9 cellular contexts compared by ENCODE assay signal in genomic region chr7:43586251-43586900, GRCh38. TPM values are rescaled to one million over a fixed set of nuclear protein-coding genes. Genes with fewer than 3 reads are reported as not detected.
A peak's percentile ranks its signal among the peaks of the same experiment; 100 is the strongest.
DNase-seq lines count a peak whose midpoint lies in the region; TF ChIP-seq lines count a peak whose summit lies in the region.
"Had no signal": no experiment of that assay in that cellular context is flagged by ENCODE, and none has a peak within 500 bp of the region (broad histone marks: within the 10 kb centered on the region; RNA-seq: fewer than 3 reads in every experiment).

No MANE protein-coding gene starts in this region.

- peaks cover 24% of the 10 kb centered on the region for H3K36me3 Mint-ChIP-seq in activated T-helper 1 cell treated with anti-CD3 and anti-CD28 coated beads, Interleukin-12 subunit alpha, Interleukin-12 subunit beta, Interleukin-2, Interleukin-4 antibody, amounts not matched to agents 30 ng/mL and 10 ng/mL and 1 ng/mL, durations not matched to agents 14 hours and 24 hours and 36 hours (ENCODE audit: low read depth)

- H3K36me3 ChIP-seq in BJ (ENCODE audit: control insufficient read depth, insufficient read depth, low read length) (no peaks in the 10 kb centered on the region), HEK293 (ENCODE audit: control insufficient read depth in 2 of 2, insufficient read depth in 1 of 2, low read length in 2 of 2) (no peaks in the 10 kb centered on the region)
- H3K36me3 ChIP-seq: tibial nerve had no signal

- DNase-seq in BJ (ENCODE audit: low read depth) (peak; percentile 32), kidney tubule cell (ENCODE audit: low spot score) (peak; percentile 85), NCI-H1105 treated with DMSO at 0.1 percent for 48 hours (lab: John Stamatoyannopoulos, UW) (no peak), AG08395 (ENCODE audit: low spot score) (no peak), KG1 (lab: John Stamatoyannopoulos, UW) (no peak)
- no peak for DNase-seq in activated T-helper 1 cell treated with anti-CD3 and anti-CD28 coated beads, Interleukin-12 subunit alpha, Interleukin-12 subunit beta, Interleukin-2, Interleukin-4 antibody, amounts not matched to agents 30 ng/mL and 10 ng/mL and 1 ng/mL, durations not matched to agents 14 hours and 24 hours and 36 hours (ENCODE audit: low spot score)
- no peak for DNase-seq in stimulated activated CD4-positive, alpha-beta T cell treated with anti-CD3 and anti-CD28 coated beads, Interleukin-4, amount 100 ng/mL, for 1 hour

- peak overlapping the region; percentile 96 for H3K4me3 Mint-ChIP-seq in activated T-helper 1 cell treated with anti-CD3 and anti-CD28 coated beads, Interleukin-12 subunit alpha, Interleukin-12 subunit beta, Interleukin-2, Interleukin-4 antibody, amounts not matched to agents 30 ng/mL and 10 ng/mL and 1 ng/mL, durations not matched to agents 14 hours and 24 hours and 36 hours

- no peak overlapping the region for H3K27ac ChIP-seq in HEK293 (ENCODE audit: extremely low read depth, low read depth, low read length)

- no peaks in the 10 kb centered on the region for H3K9me3 Mint-ChIP-seq in activated T-helper 1 cell treated with anti-CD3 and anti-CD28 coated beads, Interleukin-12 subunit alpha, Interleukin-12 subunit beta, Interleukin-2, Interleukin-4 antibody, amounts not matched to agents 30 ng/mL and 10 ng/mL and 1 ng/mL, durations not matched to agents 14 hours and 24 hours and 36 hours

- peaks cover 12% of the 10 kb centered on the region for H3K27me3 Mint-ChIP-seq in activated T-helper 1 cell treated with anti-CD3 and anti-CD28 coated beads, Interleukin-12 subunit alpha, Interleukin-12 subunit beta, Interleukin-2, Interleukin-4 antibody, amounts not matched to agents 30 ng/mL and 10 ng/mL and 1 ng/mL, durations not matched to agents 14 hours and 24 hours and 36 hours (ENCODE audit: insufficient read depth)

- H3K4me3 ChIP-seq in BJ (ENCODE audit: low read depth, low read length), result no peak overlapping the region
- no peak overlapping the region for H3K4me3 ChIP-seq in HEK293 (ENCODE audit: low read depth, low read length)
- H3K4me3 ChIP-seq: tibial nerve had no signal

- peak overlapping the region; percentile 96 for H3K27ac Mint-ChIP-seq in activated T-helper 1 cell treated with anti-CD3 and anti-CD28 coated beads, Interleukin-12 subunit alpha, Interleukin-12 subunit beta, Interleukin-2, Interleukin-4 antibody, amounts not matched to agents 30 ng/mL and 10 ng/mL and 1 ng/mL, durations not matched to agents 14 hours and 24 hours and 36 hours

- 0 out of 2 replicates have a peak, but pooled peaks cover 2% of the 10 kb centered on the region for H3K27me3 ChIP-seq in BJ (ENCODE audit: control insufficient read depth, insufficient read depth, low read length)
- H3K27me3 ChIP-seq: tibial nerve had no signal

- H3K9me3 ChIP-seq in HEK293 (ENCODE audit: control insufficient read depth, insufficient read depth, low read depth, low read length), result no peaks in the 10 kb centered on the region
- H3K9me3 ChIP-seq: tibial nerve had no signal

- CTCF ChIA-PET in BJ (lab: Yijun Ruan, JAX), result interaction anchor here (0.5 to 10.0 kb wide), 6 partner anchors 15 to 293 kb away, joined by 3 to 346 read pairs (median 3); no protein-coding TSS in a partner anchor
- CTCF ChIA-PET in HEK293 (lab: Yijun Ruan, JAX), result interaction anchor here (0.5 to 1.7 kb wide), 5 partner anchors 80 to 252 kb away, joined by 4 to 6 read pairs (median 4); no protein-coding TSS in a partner anchor

- intact Hi-C loops in activated T-helper 1 cell treated with anti-CD3 and anti-CD28 coated beads, Interleukin-12 subunit alpha, Interleukin-12 subunit beta, Interleukin-2, Interleukin-4 antibody, amounts not matched to agents 30 ng/mL and 10 ng/mL and 1 ng/mL, durations not matched to agents 14 hours and 24 hours and 36 hours (cut with micrococcal nuclease), result loop anchor here (1.0 to 2.0 kb wide), 4 partner anchors 27 to 340 kb away; partner anchors contain the start of gene UBE2D4

- TF ChIP-seq CTCF in BJ (IDR thresholded peaks at IDR 0.05; ENCODE audit: insufficient read depth, low read depth, low read length) (no peak), HEK293 (tag by site-specific recombination; IDR thresholded peaks at IDR 0.05) (no peak)

- POLR2A ChIA-PET in BJ (lab: Charles Lee) (interaction anchor here (0.7 kb wide), 1 partner anchor 25 kb away, joined by 7 read pairs; no protein-coding TSS in a partner anchor), HEK293 (lab: Yijun Ruan, JAX) (no interaction called here)

- peaks cover 64% of the 10 kb centered on the region for H3K4me1 Mint-ChIP-seq in activated T-helper 1 cell treated with anti-CD3 and anti-CD28 coated beads, Interleukin-12 subunit alpha, Interleukin-12 subunit beta, Interleukin-2, Interleukin-4 antibody, amounts not matched to agents 30 ng/mL and 10 ng/mL and 1 ng/mL, durations not matched to agents 14 hours and 24 hours and 36 hours (ENCODE audit: low read depth)

- H3K4me1 ChIP-seq in HEK293 (ENCODE audit: control insufficient read depth, insufficient read depth, low read length), result peaks cover 32% of the 10 kb centered on the region

TF ChIP-seq in HEK293, 187 proteins besides CTCF, POLR2A, EP300 and RAD21 (continues in another document):
- TF ChIP-seq PRDM1 (tag by site-specific recombination; IDR thresholded peaks at IDR 0.05), result no peak
- TF ChIP-seq ZBTB10 (tag by site-specific recombination; IDR thresholded peaks at IDR 0.05), result no peak
- no peak for TF ChIP-seq ZNF624 (tag by site-specific recombination; IDR thresholded peaks at IDR 0.05)
- TF ChIP-seq SP7 (tag by site-specific recombination; IDR thresholded peaks at IDR 0.05), result no peak
- TF ChIP-seq ZNF239 (tag by site-specific recombination; IDR thresholded peaks at IDR 0.05), result no peak
- TF ChIP-seq REST (tag by site-specific recombination; IDR thresholded peaks at IDR 0.05), result no peak
- no peak; the same call in 1 of the 2 replicates for TF ChIP-seq ZNF561 (tag by site-specific recombination; IDR thresholded peaks at IDR 0.05; ENCODE audit: borderline replicate concordance)
- 0 out of 2 replicates have a peak, but pooled peaks have one; percentile 37 for TF ChIP-seq IKZF3 (tag by site-specific recombination; IDR thresholded peaks at IDR 0.05)
- no peak for TF ChIP-seq ZNF23 (tag by site-specific recombination; IDR thresholded peaks at IDR 0.05; ENCODE audit: borderline replicate concordance)
- peak; percentile 28; the same call in 1 of the 2 replicates for TF ChIP-seq ZNF24 (tag by site-specific recombination; IDR thresholded peaks at IDR 0.05)
- no peak for TF ChIP-seq ZNF677 (tag by site-specific recombination; IDR thresholded peaks at IDR 0.05)
- TF ChIP-seq ZNF214 (tag by site-specific recombination; IDR thresholded peaks at IDR 0.05; ENCODE audit: borderline replicate concordance), result no peak
- TF ChIP-seq ZNF544 (tag by site-specific recombination; IDR thresholded peaks at IDR 0.05), result no peak
- TF ChIP-seq ZNF354C (tag by site-specific recombination; IDR thresholded peaks at IDR 0.05; ENCODE audit: borderline replicate concordance, low read depth), result no peak

RNA-seq across cellular contexts. Expression of gene STK17A, which starts 3.5 kb away (rescaled TPM):
- 12.3 and 26.5 TPM in 2 replicates for polyA plus RNA-seq in BJ (2011; rRNA removed)
- polyA minus RNA-seq in BJ (2011; rRNA and poly(A)+ RNA removed), result 6.4 and 10.3 TPM in 2 replicates
- total RNA-seq in activated T-helper 1 cell treated with anti-CD3 and anti-CD28 coated beads, Interleukin-12 subunit alpha, Interleukin-12 subunit beta, Interleukin-2, Interleukin-4 antibody, amounts not matched to agents 30 ng/mL and 10 ng/mL and 1 ng/mL, durations not matched to agents 14 hours and 24 hours and 36 hours, result 44.8 and 47.8 TPM in 2 replicates

Comparison
In these comparisons a context has a peak if more than half of its experiments do, and no peak if none do; other contexts are left out.
1. DNase-seq: peak in BJ (single experiment) and kidney tubule cell (single experiment); none in activated T-helper 1 cell treated with anti-CD3 and anti-CD28 coated beads, Interleukin-12 subunit alpha, Interleukin-12 subunit beta, Interleukin-2, Interleukin-4 antibody, amounts not matched to agents 30 ng/mL and 10 ng/mL and 1 ng/mL, durations not matched to agents 14 hours and 24 hours and 36 hours (single experiment), NCI-H1105 treated with DMSO at 0.1 percent for 48 hours (single experiment), AG08395 (single experiment), KG1 (single experiment) and stimulated activated CD4-positive, alpha-beta T cell treated with anti-CD3 and anti-CD28 coated beads, Interleukin-4, amount 100 ng/mL, for 1 hour (single experiment).